In genomic region chr2:56206250-56206649, GRCh38 we compare ENCODE assay signal across 9 cellular contexts. TPM values are rescaled to one million over a fixed set of nuclear protein-coding genes. Genes with fewer than 3 reads are reported as not detected.
"Had no signal": no experiment of that assay in that cellular context is flagged by ENCODE, and none has a peak within 500 bp of the region (broad histone marks: within the 10 kb centered on the region; RNA-seq: fewer than 3 reads in every experiment).

No MANE protein-coding gene starts in this region.

- H3K4me3 ChIP-seq: GM23338, K562 had no signal

- H2AFZ ChIP-seq: GM23338 had no signal

- H3K4me1 Mint-ChIP-seq: GM23338, H9 had no signal

- ATAC-seq: GM23338, K562 had no signal

- H3K4me3 Mint-ChIP-seq: GM23338, H9 had no signal

- H3K27ac Mint-ChIP-seq: GM23338, H9 had no signal

- H3K9me3 Mint-ChIP-seq: GM23338, H9 had no signal

- H3K27ac ChIP-seq: HL-60 had no signal

- FAIRE-seq: H1, H54, K562 had no signal

- H3K4me2 ChIP-seq: GM23338 had no signal

- DNase-seq: H9, HCEC 1CT, IMR-90, KG1 had no signal

RNA-seq across cellular contexts. Expression of gene CCDC85A, which starts 22.5 kb away (rescaled TPM):
- total RNA-seq: H1 had no signal
